Comparison of ENCODE assay signal across 8 cellular contexts in the genomic region with DNA sequence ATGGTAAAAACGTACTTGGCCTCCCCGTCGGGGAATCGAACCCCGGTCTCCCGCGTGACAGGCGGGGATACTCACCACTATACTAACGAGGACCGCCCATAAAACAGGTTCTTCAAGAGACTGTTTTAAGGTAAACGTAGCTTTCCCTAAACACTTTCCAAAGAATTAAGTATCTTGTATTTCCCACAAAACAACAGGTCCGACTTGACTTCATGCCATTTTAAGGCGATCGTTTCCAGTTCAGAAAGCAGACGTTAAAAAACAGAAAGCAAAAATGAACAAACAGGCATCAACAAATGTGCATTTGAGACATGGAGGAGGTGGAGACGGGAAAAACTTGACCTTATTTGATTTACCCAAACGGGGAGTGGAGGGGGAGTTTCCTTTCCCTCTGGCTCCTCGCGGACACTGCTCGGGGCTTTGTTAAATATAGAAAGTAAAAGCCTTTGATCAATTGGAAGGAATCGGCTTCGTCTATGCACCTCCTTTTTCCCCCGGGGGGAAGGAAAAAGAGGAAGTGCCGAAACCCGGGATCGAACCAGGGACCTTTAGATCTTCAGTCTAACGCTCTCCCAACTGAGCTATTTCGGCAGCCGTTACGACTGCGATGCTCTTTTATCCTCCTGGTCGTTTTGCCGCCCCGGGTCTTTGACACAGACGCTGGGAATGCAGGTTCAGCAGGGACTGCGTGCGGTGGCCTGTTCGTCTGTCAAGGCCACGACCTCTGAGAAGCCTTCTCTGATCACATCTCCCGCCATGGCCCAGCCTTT. TPM values are rescaled to one million over a fixed set of nuclear protein-coding genes. Genes with fewer than 3 reads are reported as not detected.
A peak's percentile ranks its signal among the peaks of the same experiment; 100 is the strongest.
DNase-seq lines count a peak whose midpoint lies in the region; ATAC-seq and TF ChIP-seq lines count a peak whose summit lies in the region.

No MANE protein-coding gene starts in this region.

- peak overlapping the region; percentile 95 for H3K4me3 Mint-ChIP-seq in CD4-positive, alpha-beta T cell

- peaks cover 24% of the 10 kb centered on the region for H3K4me1 Mint-ChIP-seq in CD4-positive, alpha-beta T cell (ENCODE audit: low read depth)

- H3K36me3 Mint-ChIP-seq in CD4-positive, alpha-beta T cell (ENCODE audit: low read depth): peaks cover 20% of the 10 kb centered on the region

- POLR2A ChIA-PET in CD4-positive, alpha-beta T cell (lab: Charles Lee): interaction anchor here (0.6 to 4.2 kb wide), 7 partner anchors 9 to 21 kb away, joined by 3 to 87 read pairs (median 9); a partner anchor contains a TSS

- peaks cover 4% of the 10 kb centered on the region for H3K9me3 Mint-ChIP-seq in CD4-positive, alpha-beta T cell

- no peak for TF ChIP-seq CTCF in CD4-positive, alpha-beta T cell (IDR thresholded peaks at IDR 0.05)
- TF ChIP-seq CTCF in LNCaP clone FGC (IDR thresholded peaks at IDR 0.05; ENCODE audit: control insufficient read depth, extremely low read depth, insufficient read depth) (no peak), foreskin fibroblast (IDR thresholded peaks at IDR 0.05; ENCODE audit: low read depth, low read length) (no peak), omental fat pad (IDR thresholded peaks at IDR 0.05) (no peak)

- intact Hi-C loops in CD4-positive, alpha-beta T cell (cut with DNase I, micrococcal nuclease): loop anchor here (1.0 to 2.0 kb wide), 3 partner anchors 10 to 21 kb away; no protein-coding TSS in a partner anchor

- peak overlapping the region; percentile 66 for H3K27ac ChIP-seq in CD4-positive, alpha-beta T cell (ENCODE audit: low read depth, low read length)
- peak overlapping the region; percentile 88 for H3K27ac ChIP-seq in thymus (ENCODE audit: low read depth)

- DNase-seq in CD4-positive, alpha-beta T cell: peak; percentile 81 to 95 (median 89)
- DNase-seq in LNCaP clone FGC (ENCODE audit: low read depth) (no peak), activated T-helper 1 cell treated with Interleukin-2 at 50 U/mL for 16 hours (ENCODE audit: low read depth) (peak; percentile 83), foreskin fibroblast (peak; percentile 84 to 92), omental fat pad (ENCODE audit: low spot score) (peak; percentile 96), NOMO-1 treated with dmso at 0.1 percent for 144 hours (lab: John Stamatoyannopoulos, UW; ENCODE audit: unreplicated experiment) (no peak)

- H3K9me3 ChIP-seq in CD4-positive, alpha-beta T cell (ENCODE audit: control insufficient read depth, low read length): no peaks in the 10 kb centered on the region
- no peaks in the 10 kb centered on the region for H3K9me3 ChIP-seq in thymus (ENCODE audit: control insufficient read depth)

- peak; percentile 90 for ATAC-seq in CD4-positive, alpha-beta T cell (ENCODE audit: poor library complexity)
- ATAC-seq in GM21723 (IDR thresholded peaks at IDR 0.05; ENCODE audit: unreplicated experiment): peak; percentile 78
- peak; percentile 80 for ATAC-seq in omental fat pad (ENCODE audit: low FRiP score)

- H3K4me1 ChIP-seq in thymus (ENCODE audit: control insufficient read depth, insufficient read depth, low read length): peaks cover 10% of the 10 kb centered on the region

- CTCF ChIA-PET in CD4-positive, alpha-beta T cell (lab: Charles Lee): interaction anchor here (1.0 to 4.8 kb wide), 7 partner anchors 8 to 21 kb away, joined by 3 to 29 read pairs (median 5); no protein-coding TSS in a partner anchor

- H3K36me3 ChIP-seq in thymus (ENCODE audit: control insufficient read depth, insufficient read depth): no peaks in the 10 kb centered on the region

- H3K27me3 Mint-ChIP-seq in CD4-positive, alpha-beta T cell: peaks cover 11% of the 10 kb centered on the region

- H3K27ac Mint-ChIP-seq in CD4-positive, alpha-beta T cell: peak overlapping the region; percentile 98

- under 1% methylated on average over 40 of the region's 40 CpGs for WGBS in thymus

- no peaks in the 10 kb centered on the region for H3K27me3 ChIP-seq in CD4-positive, alpha-beta T cell (ENCODE audit: control insufficient read depth, insufficient read depth, low read length)
- no peaks in the 10 kb centered on the region for H3K27me3 ChIP-seq in thymus (ENCODE audit: control insufficient read depth, insufficient read depth)

- H3K4me3 ChIP-seq in LNCaP clone FGC (ENCODE audit: low read depth, low read length) (peak overlapping the region; percentile 72), foreskin fibroblast (ENCODE audit: low read depth in 1 of 2, low read length in 2 of 2) (peak overlapping the region; percentile 59 to 64), thymus (ENCODE audit: low read length) (peak overlapping the region; percentile 49)

RNA-seq across cellular contexts. Expression of a gene that starts 13.1 kb away (rescaled TPM):
- total RNA-seq in CD4-positive, alpha-beta T cell: 1,000 to 10,000 TPM; 1,389 to 1,410 TPM
- total RNA-seq in omental fat pad: 1,000 to 10,000 TPM; 1,220 to 2,129 (median 1,369) TPM
- 1,037 TPM for polyA plus RNA-seq in thymus

Comparison
In these comparisons a context has a peak if more than half of its experiments do, and no peak if none do; other contexts are left out.
1. DNase-seq: peak in CD4-positive, alpha-beta T cell (10 of 10), activated T-helper 1 cell treated with Interleukin-2 at 50 U/mL for 16 hours (single experiment), foreskin fibroblast (2 of 2) and omental fat pad (single experiment); none in LNCaP clone FGC (single experiment) and NOMO-1 treated with dmso at 0.1 percent for 144 hours (single experiment).
2. Peak in every context shown above with its lines, with median percentiles within 50 percentile points of each other: ATAC-seq and H3K4me3 ChIP-seq.